ENCODE assay signal across 1 cellular context in genomic region chr19:55407625-55408319, GRCh38.
TF ChIP-seq lines count a peak whose summit lies in the region.

Gene UBE2S (minus strand): TSS chr19:55407788. CDS start chr19:55407589, 199 bp downstream.

TF ChIP-seq in A549, 52 proteins besides CTCF, POLR2A, EP300 and RAD21 (continued from another document):
- no peak for TF ChIP-seq HMGXB4 (CRISPR knock-in tag; IDR thresholded peaks at IDR 0.05; ENCODE audit: borderline replicate concordance)
- peak; percentile 99 for TF ChIP-seq BCL3 (IDR thresholded peaks at IDR 0.05)
- TF ChIP-seq SMC3 (IDR thresholded peaks at IDR 0.05): no peak
- TF ChIP-seq ZSCAN20 (CRISPR knock-in tag; IDR thresholded peaks at IDR 0.05): no peak
- TF ChIP-seq NFE2L2 (conservative IDR thresholded peaks at IDR 0.05; ENCODE audit: low read length): no peak
- TF ChIP-seq TP53 (CRISPR knock-in tag; IDR thresholded peaks at IDR 0.05): peak; percentile 95; the same call in 1 of the 2 replicates
- no peak for TF ChIP-seq KDM1A (IDR thresholded peaks at IDR 0.05; ENCODE audit: low read depth)
- peak; percentile 12; the same call in 1 of the 2 replicates for TF ChIP-seq HOXB13 (CRISPR knock-in tag; IDR thresholded peaks at IDR 0.05; ENCODE audit: low read depth)
- TF ChIP-seq BHLHE40 (IDR thresholded peaks at IDR 0.05; ENCODE audit: low read depth, low read length): peak; percentile 94
- TF ChIP-seq KDM5A (IDR thresholded peaks at IDR 0.05): no peak
- TF ChIP-seq ATOH8 (CRISPR knock-in tag; IDR thresholded peaks at IDR 0.05; ENCODE audit: low read depth): no peak
- no peak for TF ChIP-seq ZFP36 (IDR thresholded peaks at IDR 0.05; ENCODE audit: borderline replicate concordance, partially characterized antibody)
- TF ChIP-seq TFCP2L1 (CRISPR knock-in tag; IDR thresholded peaks at IDR 0.05): peak; percentile 83
- TF ChIP-seq NR3C1 (IDR thresholded peaks at IDR 0.05): no peak
- TF ChIP-seq CEBPB (IDR thresholded peaks at IDR 0.05): no peak
- TF ChIP-seq HEYL (CRISPR knock-in tag; IDR thresholded peaks at IDR 0.05): no peak
- TF ChIP-seq HES2 (IDR thresholded peaks at IDR 0.05): no peak
- peak; percentile 95 for TF ChIP-seq E2F6 (IDR thresholded peaks at IDR 0.05; ENCODE audit: borderline replicate concordance, low read depth)
- no peak for TF ChIP-seq HOXA7 (CRISPR knock-in tag; IDR thresholded peaks at IDR 0.05)
- no peak for TF ChIP-seq JUNB (IDR thresholded peaks at IDR 0.05)
- TF ChIP-seq SREBF2 (IDR thresholded peaks at IDR 0.05): no peak
- TF ChIP-seq CHD4 (IDR thresholded peaks at IDR 0.05; ENCODE audit: borderline replicate concordance): no peak
- no peak for TF ChIP-seq ZNF302 (CRISPR knock-in tag; IDR thresholded peaks at IDR 0.05)
- no peak for TF ChIP-seq CBX8 (IDR thresholded peaks at IDR 0.05)
- TF ChIP-seq JUN (IDR thresholded peaks at IDR 0.05): peak; percentile 95 to 99
- peak; percentile 99; the same call in 1 of the 2 replicates for TF ChIP-seq PHF8 (IDR thresholded peaks at IDR 0.05; ENCODE audit: borderline replicate concordance, low read depth)
- TF ChIP-seq ELK1 (IDR thresholded peaks at IDR 0.05; ENCODE audit: low read depth, low read length): no peak
- TF ChIP-seq FOSL2 (IDR thresholded peaks at IDR 0.05): no peak
- peak; percentile 24 for TF ChIP-seq FOSL2 (CRISPR knock-in tag; IDR thresholded peaks at IDR 0.05)
- peak; percentile 94 for TF ChIP-seq PBX3 (IDR thresholded peaks at IDR 0.05)
- no peak for TF ChIP-seq EHMT2 (IDR thresholded peaks at IDR 0.05; ENCODE audit: low read depth)
- TF ChIP-seq CHD2 (IDR thresholded peaks at IDR 0.05; ENCODE audit: low read length, partially characterized antibody): no peak
- TF ChIP-seq POLR2AphosphoS2 (conservative IDR thresholded peaks at IDR 0.05; ENCODE audit: low read length): no peak
- no peak for TF ChIP-seq NPAS2 (CRISPR knock-in tag; IDR thresholded peaks at IDR 0.05; ENCODE audit: borderline replicate concordance)
- peak; percentile 66; the same call in 1 of the 2 replicates for TF ChIP-seq HOXB5 (CRISPR knock-in tag; IDR thresholded peaks at IDR 0.05)
- no peak for TF ChIP-seq RCOR1 (IDR thresholded peaks at IDR 0.05; ENCODE audit: low read depth, low read length)
